Comparison of ENCODE assay signal across 13 cellular contexts in genomic region chr13:57946361-57946760, GRCh38.
DNase-seq lines count a peak whose midpoint lies in the region; ATAC-seq and TF ChIP-seq lines count a peak whose summit lies in the region.
"Had no signal": no experiment of that assay in that cellular context is flagged by ENCODE, and none has a peak within 500 bp of the region (broad histone marks: within the 10 kb centered on the region; RNA-seq: fewer than 3 reads in every experiment).

No MANE protein-coding gene starts in this region.

- ATAC-seq in HG02759 (IDR thresholded peaks at IDR 0.05; ENCODE audit: unreplicated experiment) = peak; percentile 98
- peak; percentile 95 for ATAC-seq in HG03520 (IDR thresholded peaks at IDR 0.05; ENCODE audit: unreplicated experiment)
- ATAC-seq: A549 had no signal

- H3K4me3 Mint-ChIP-seq in nephron progenitor cell = no peak overlapping the region
- no peak overlapping the region for H3K4me3 Mint-ChIP-seq in activated naive CD4-positive, alpha-beta T cell treated with anti-CD3 and anti-CD28 coated beads, Interleukin-2, amount 10 ng/mL, durations not matched to agents 7 days and 5 days

- no peaks in the 10 kb centered on the region for H3K36me3 Mint-ChIP-seq in nephron progenitor cell (ENCODE audit: low read depth)
- no peaks in the 10 kb centered on the region for H3K36me3 Mint-ChIP-seq in activated naive CD4-positive, alpha-beta T cell treated with anti-CD3 and anti-CD28 coated beads, Interleukin-2, amount 10 ng/mL, durations not matched to agents 7 days and 5 days

- H3K27ac Mint-ChIP-seq in nephron progenitor cell = peak overlapping the region; percentile 2
- H3K27ac Mint-ChIP-seq in activated naive CD4-positive, alpha-beta T cell treated with anti-CD3 and anti-CD28 coated beads, Interleukin-2, amount 10 ng/mL, durations not matched to agents 7 days and 5 days = no peak overlapping the region

- no peak for TF ChIP-seq CTCF in nephron progenitor cell (IDR thresholded peaks at IDR 0.05)

- peak; percentile 26 for DNase-seq in SIG-M5 treated with dmso at 0.1 percent for 504 hours (lab: John Stamatoyannopoulos, UW; ENCODE audit: unreplicated experiment)
- no peak for DNase-seq in SIG-M5 (lab: John Stamatoyannopoulos, UW)
- no peak for DNase-seq in nephron progenitor cell
- DNase-seq in activated naive CD4-positive, alpha-beta T cell treated with anti-CD3 and anti-CD28 coated beads, Interleukin-2, amount 10 ng/mL, durations not matched to agents 7 days and 5 days = no peak
- DNase-seq in NCI-H345 (lab: John Stamatoyannopoulos, UW) = no peak
- no peak for DNase-seq in NCI-H2196 treated with DMSO at 0.1 percent for 48 hours (lab: John Stamatoyannopoulos, UW; ENCODE audit: unreplicated experiment)
- DNase-seq: amygdala, NCI-H1694, occipital lobe, uterus had no signal

- H3K4me1 Mint-ChIP-seq in nephron progenitor cell = no peaks in the 10 kb centered on the region
- no peaks in the 10 kb centered on the region for H3K4me1 Mint-ChIP-seq in activated naive CD4-positive, alpha-beta T cell treated with anti-CD3 and anti-CD28 coated beads, Interleukin-2, amount 10 ng/mL, durations not matched to agents 7 days and 5 days

- peaks cover 3% of the 10 kb centered on the region for H3K27me3 Mint-ChIP-seq in nephron progenitor cell (ENCODE audit: low read depth, poor library complexity)
- H3K27me3 Mint-ChIP-seq in activated naive CD4-positive, alpha-beta T cell treated with anti-CD3 and anti-CD28 coated beads, Interleukin-2, amount 10 ng/mL, durations not matched to agents 7 days and 5 days = no peaks in the 10 kb centered on the region

- H3K9me3 Mint-ChIP-seq in nephron progenitor cell = peaks cover 21% of the 10 kb centered on the region
- H3K9me3 Mint-ChIP-seq in activated naive CD4-positive, alpha-beta T cell treated with anti-CD3 and anti-CD28 coated beads, Interleukin-2, amount 10 ng/mL, durations not matched to agents 7 days and 5 days = peaks cover 7% of the 10 kb centered on the region

- CTCF ChIA-PET in activated naive CD4-positive, alpha-beta T cell treated with anti-CD3 and anti-CD28 coated beads, Interleukin-2, amount 10 ng/mL, durations not matched to agents 7 days and 5 days (lab: Charles Lee) = no interaction called here
